In the genomic region with DNA sequence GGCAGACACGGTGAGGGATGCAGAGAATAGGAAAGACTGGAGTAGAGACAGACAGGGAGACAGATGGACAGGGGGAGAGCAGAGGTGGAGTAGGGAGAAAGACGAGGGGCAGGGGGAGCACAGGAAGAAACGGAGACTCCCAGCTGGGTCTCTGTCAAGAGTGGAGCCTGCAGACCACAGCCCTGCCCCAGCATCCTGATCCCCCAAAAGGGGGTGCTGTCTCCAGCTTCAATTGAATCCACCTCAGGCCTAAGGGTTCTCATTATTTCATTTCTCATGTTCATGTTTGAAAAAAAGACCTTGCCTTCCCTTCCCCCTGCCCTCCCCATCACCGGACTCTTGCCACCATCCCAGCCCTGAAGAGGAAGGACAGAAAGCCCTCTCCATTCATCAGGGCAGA, we compare ENCODE assay signal across 12 cellular contexts.
"Had no signal": no experiment of that assay in that cellular context is flagged by ENCODE, and none has a peak within 500 bp of the region (broad histone marks: within the 10 kb centered on the region; RNA-seq: fewer than 3 reads in every experiment).

No MANE protein-coding gene starts in this region.

- FAIRE-seq: colon, endothelial cell of umbilical vein, urothelium cell line had no signal

- ATAC-seq: activated CD4-positive, CD25-positive, alpha-beta regulatory T cell treated with anti-CD3 and anti-CD28 coated beads, Interleukin-2, amount 50 U/mL, for 24 hours; gastrocnemius medialis had no signal

- H3K36me3 ChIP-seq: gastrocnemius medialis, stomach had no signal

- H3K4me2 ChIP-seq: hepatocyte had no signal

- H2AFZ ChIP-seq: hepatocyte had no signal

- H3K79me2 ChIP-seq: hepatocyte had no signal

- DNase-seq: activated gamma-delta T cell; activated T-cell treated with anti-CD3 and anti-CD28 coated beads, Interleukin-2, amount 50 U/mL, for 1 hour; gastrocnemius medialis; kidney glomerular epithelial cell; retina; stimulated activated CD4-positive, alpha-beta T cell treated with anti-CD3 and anti-CD28 coated beads, Interleukin-15, amount 100 ng/mL, for 24 hours; stomach had no signal

- H3K4me3 ChIP-seq: gastrocnemius medialis, hepatocyte, stomach had no signal

- H3K9me3 ChIP-seq: gastrocnemius medialis, stomach had no signal

- H3K27ac ChIP-seq: gastrocnemius medialis, hepatocyte, stomach had no signal

- H3K27me3 ChIP-seq: gastrocnemius medialis had no signal
